8 cellular contexts compared by ENCODE assay signal in the genomic region with DNA sequence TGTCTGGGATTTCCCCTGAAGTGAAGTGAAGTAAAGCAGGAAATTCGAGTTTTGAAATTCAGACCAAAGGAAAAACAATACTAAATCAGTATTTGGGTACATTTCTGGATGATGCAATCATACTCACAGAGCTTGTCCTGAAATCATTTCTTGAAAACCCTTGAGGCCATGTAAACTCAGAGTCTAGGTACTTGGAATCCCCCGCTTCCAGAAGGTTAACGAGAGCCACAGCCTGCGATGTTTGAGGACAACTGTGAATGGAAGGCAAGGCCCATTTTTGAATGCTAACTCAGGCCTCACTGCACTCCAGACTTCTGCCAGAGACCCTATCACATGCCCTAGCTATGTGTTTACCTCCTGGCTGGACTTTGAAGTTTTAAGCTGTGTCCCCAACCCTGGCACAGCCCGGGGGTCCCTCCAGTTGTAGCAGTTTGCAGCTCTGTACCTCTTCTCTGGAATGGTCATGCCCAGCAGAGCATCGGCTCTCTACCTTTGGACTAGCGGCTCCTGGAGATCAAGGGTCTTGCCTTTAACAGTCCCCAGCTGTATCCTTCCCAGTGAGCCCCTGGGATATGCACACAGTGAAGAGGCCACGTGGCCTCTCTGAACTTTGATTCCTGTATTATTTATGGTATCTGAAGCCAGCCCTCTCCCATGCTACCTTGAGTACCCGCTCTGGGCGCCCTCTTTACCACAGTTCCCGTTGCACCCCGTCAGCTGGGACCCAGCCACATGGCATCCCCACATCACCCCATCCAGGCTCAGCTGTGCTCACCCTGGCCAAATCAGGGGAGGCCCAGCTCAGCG. TPM values are rescaled to one million over a fixed set of nuclear protein-coding genes. Genes with fewer than 3 reads are reported as not detected.
DNase-seq lines count a peak whose midpoint lies in the region; ATAC-seq and TF ChIP-seq lines count a peak whose summit lies in the region.

No MANE protein-coding gene starts in this region.

- intact Hi-C loops in CD8-positive, alpha-beta T cell (cut with DNase I, micrococcal nuclease) = no loop called here

- no peak for TF ChIP-seq CTCF in CD8-positive, alpha-beta T cell (IDR thresholded peaks at IDR 0.05)
- TF ChIP-seq CTCF in nephron (IDR thresholded peaks at IDR 0.05; ENCODE audit: unreplicated experiment in 3 of 3) = no peak
- TF ChIP-seq CTCF in GM10266 (IDR thresholded peaks at IDR 0.05; ENCODE audit: control insufficient read depth, insufficient read depth, low read depth, missing control alignments) = no peak

- peaks cover 38% of the 10 kb centered on the region for H3K4me1 Mint-ChIP-seq in CD8-positive, alpha-beta T cell (ENCODE audit: low read depth)
- peaks cover 83% of the 10 kb centered on the region for H3K4me1 Mint-ChIP-seq in nephron

- no peaks in the 10 kb centered on the region for H3K27me3 ChIP-seq in CD8-positive, alpha-beta T cell (ENCODE audit: insufficient read depth, low read length)
- H3K27me3 ChIP-seq in duodenal mucosa (ENCODE audit: control insufficient read depth in 1 of 2, insufficient read depth in 2 of 2, low read length in 2 of 2) = no peaks in the 10 kb centered on the region

- H3K27ac ChIP-seq in CD8-positive, alpha-beta T cell (ENCODE audit: low read depth, low read length) = no peak overlapping the region
- H3K27ac ChIP-seq in duodenal mucosa (ENCODE audit: low read depth, low read length) = peak overlapping the region; percentile 87

- no peaks in the 10 kb centered on the region for H3K9me3 Mint-ChIP-seq in CD8-positive, alpha-beta T cell
- no peaks in the 10 kb centered on the region for H3K9me3 Mint-ChIP-seq in nephron

- H3K4me1 ChIP-seq in CD8-positive, alpha-beta T cell (ENCODE audit: insufficient read depth, low read length) = peaks cover 11% of the 10 kb centered on the region
- peaks cover 84 to 88% of the 10 kb centered on the region in 2 donors for H3K4me1 ChIP-seq in duodenal mucosa (ENCODE audit: control insufficient read depth in 1 of 2, insufficient read depth in 2 of 2, low read length in 2 of 2)

- no peaks in the 10 kb centered on the region for H3K27me3 Mint-ChIP-seq in CD8-positive, alpha-beta T cell (ENCODE audit: low read depth)
- H3K27me3 Mint-ChIP-seq in nephron (ENCODE audit: low read depth) = no peaks in the 10 kb centered on the region

- H3K9ac ChIP-seq in duodenal mucosa (ENCODE audit: low read depth in 1 of 2, low read length in 2 of 2) = peak overlapping the region; percentile 35 to 68

- ATAC-seq in CD8-positive, alpha-beta T cell = peak; percentile 6
- ATAC-seq in HG02571 (IDR thresholded peaks at IDR 0.05; ENCODE audit: unreplicated experiment) = no peak

- H3K4me3 ChIP-seq in CD8-positive, alpha-beta T cell (ENCODE audit: low read depth, low read length) = no peak overlapping the region
- H3K4me3 ChIP-seq in duodenal mucosa (ENCODE audit: low read depth in 1 of 2, low read length in 2 of 2) = peak overlapping the region; percentile 11 to 41

- H3K36me3 ChIP-seq in CD8-positive, alpha-beta T cell (ENCODE audit: insufficient read depth, low read length) = no peaks in the 10 kb centered on the region
- no peaks in the 10 kb centered on the region for H3K36me3 ChIP-seq in duodenal mucosa (ENCODE audit: control insufficient read depth in 1 of 2, insufficient read depth in 2 of 2, low read length in 2 of 2)

- CTCF ChIA-PET in CD8-positive, alpha-beta T cell (lab: Charles Lee) = interaction anchor here (0.6 to 2.8 kb wide), 5 partner anchors 12 to 1810 kb away, joined by 3 to 18 read pairs (median 3); no protein-coding TSS in a partner anchor

- H3K27ac Mint-ChIP-seq in CD8-positive, alpha-beta T cell = peak overlapping the region; percentile 7
- H3K27ac Mint-ChIP-seq in nephron = peak overlapping the region; percentile 99 to 100 (median 99)

- DNase-seq in CD8-positive, alpha-beta T cell = peak in 1 of 7 experiments; percentile 36
- peak; percentile 29 for DNase-seq in NCI-H69 (lab: John Stamatoyannopoulos, UW)
- no peak for DNase-seq in SW480 (ENCODE audit: low spot score)
- no peak for DNase-seq in NCI-H2107 treated with DMSO at 0.1 percent for 48 hours (lab: John Stamatoyannopoulos, UW; ENCODE audit: unreplicated experiment)
- no peak for DNase-seq in GM10266 (ENCODE audit: extremely low spot score)

- POLR2A ChIA-PET in CD8-positive, alpha-beta T cell (lab: Charles Lee) = interaction anchor here (0.6 kb wide), 1 partner anchor 10 kb away, joined by 3 read pairs; no protein-coding TSS in a partner anchor

- no peak overlapping the region for H3K4me3 Mint-ChIP-seq in CD8-positive, alpha-beta T cell
- H3K4me3 Mint-ChIP-seq in nephron = peak overlapping the region in 2 of 3 experiments; percentile 24 to 33

- H3K36me3 Mint-ChIP-seq in CD8-positive, alpha-beta T cell = peaks cover under 1% of the 10 kb centered on the region
- no peaks in the 10 kb centered on the region for H3K36me3 Mint-ChIP-seq in nephron (ENCODE audit: low read depth)

- no peaks in the 10 kb centered on the region for H3K9me3 ChIP-seq in CD8-positive, alpha-beta T cell (ENCODE audit: low read length)
- H3K9me3 ChIP-seq in duodenal mucosa (ENCODE audit: control insufficient read depth in 1 of 2, low read length in 2 of 2) = no peaks in the 10 kb centered on the region

RNA-seq across cellular contexts. Expression of gene FTH1, which starts 5.6 kb away (rescaled TPM):
- 1,000 to 10,000 TPM; 2,788 to 2,859 TPM for total RNA-seq in CD8-positive, alpha-beta T cell

RNA-seq across cellular contexts. Expression of gene BEST1, which starts 22.8 kb away (rescaled TPM):
- total RNA-seq in CD8-positive, alpha-beta T cell = under 1 TPM; 0.08 to 0.31 TPM

RNA-seq across cellular contexts. Expression of gene RAB3IL1, which starts 55.6 kb away (rescaled TPM):
- not detected for total RNA-seq in CD8-positive, alpha-beta T cell
